ENCODE assay signal across 19 cellular contexts in the genomic region with DNA sequence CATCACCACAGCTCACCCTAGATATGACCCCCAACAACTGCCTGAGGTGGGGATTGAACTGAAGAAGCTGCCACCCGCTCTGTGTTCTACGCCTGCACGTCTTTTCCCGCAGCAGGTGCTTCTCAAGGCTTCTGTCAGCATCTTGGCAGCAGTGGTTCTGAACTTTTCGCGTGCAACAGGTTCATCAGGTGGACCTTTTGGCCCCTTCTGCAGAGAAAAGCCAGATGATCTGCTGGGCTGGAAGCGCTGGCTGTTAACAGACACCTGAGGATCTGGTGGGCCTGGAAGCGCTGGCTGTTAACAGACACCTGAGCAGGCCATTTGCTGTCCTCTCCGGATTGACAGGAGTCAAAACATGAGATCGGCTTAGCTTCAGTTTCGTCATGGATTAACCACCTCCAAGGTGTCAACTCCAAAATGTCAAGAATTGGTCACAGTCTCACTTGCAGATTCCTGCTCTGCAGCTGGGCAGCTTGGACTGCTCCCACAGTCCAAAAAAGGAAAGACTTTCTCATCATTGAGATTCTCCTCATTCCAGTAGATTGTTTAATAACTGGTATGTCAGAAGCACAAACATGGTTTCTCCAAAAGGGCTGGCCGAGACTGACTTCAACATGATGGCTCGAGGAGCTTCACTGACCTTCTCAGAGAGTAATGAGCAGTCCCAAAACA. TPM values are rescaled to one million over a fixed set of nuclear protein-coding genes. Genes with fewer than 3 reads are reported as not detected.
DNase-seq lines count a peak whose midpoint lies in the region; ATAC-seq and TF ChIP-seq lines count a peak whose summit lies in the region.
"Had no signal": no experiment of that assay in that cellular context is flagged by ENCODE, and none has a peak within 500 bp of the region (broad histone marks: within the 10 kb centered on the region; RNA-seq: fewer than 3 reads in every experiment).

No MANE protein-coding gene starts in this region.

- H3K27me3 ChIP-seq in AG04450 (ENCODE audit: control insufficient read depth, insufficient read depth, low read length), result no peaks in the 10 kb centered on the region
- H3K27me3 ChIP-seq: BE2C had no signal

- H3K9me3 ChIP-seq in AG04450 (ENCODE audit: control insufficient read depth, insufficient read depth, low read length), result peaks cover 8% of the 10 kb centered on the region
- H3K9me3 ChIP-seq in HEK293 (ENCODE audit: control insufficient read depth, insufficient read depth, low read depth, low read length), result no peaks in the 10 kb centered on the region
- H3K9me3 ChIP-seq: BE2C had no signal

- H3K4me3 Mint-ChIP-seq in neural crest cell, result no peak overlapping the region
- H3K4me3 Mint-ChIP-seq: CD4-positive, alpha-beta memory T cell had no signal

- no peaks in the 10 kb centered on the region for H3K9me3 Mint-ChIP-seq in neural crest cell

- H3K36me3 ChIP-seq in HEK293 (ENCODE audit: control insufficient read depth in 2 of 2, insufficient read depth in 1 of 2, low read length in 2 of 2), result peaks cover 6 to 49% of the 10 kb centered on the region in 2 experiments
- H3K36me3 ChIP-seq: BE2C had no signal

- H3K4me1 Mint-ChIP-seq in neural crest cell, result peaks cover 21% of the 10 kb centered on the region

- ATAC-seq in HG03095 (IDR thresholded peaks at IDR 0.05; ENCODE audit: unreplicated experiment), result no peak

- no peak overlapping the region for H3K4me3 ChIP-seq in AG04450 (ENCODE audit: low read depth, low read length)
- no peak overlapping the region for H3K4me3 ChIP-seq in HEK293 (ENCODE audit: low read depth, low read length)
- H3K4me3 ChIP-seq in fibroblast of villous mesenchyme (ENCODE audit: low read depth, low read length), result no peak overlapping the region

- H3K27ac ChIP-seq in AG04450 (ENCODE audit: low read depth, low read length) (peak overlapping the region; percentile 39), HEK293 (ENCODE audit: extremely low read depth, low read depth, low read length) (no peak overlapping the region)

- peaks cover 4% of the 10 kb centered on the region for H3K36me3 Mint-ChIP-seq in neural crest cell (ENCODE audit: low read depth)

- no peak for DNase-seq in AG04450 (ENCODE audit: low read depth, low spot score)
- DNase-seq in fibroblast of villous mesenchyme (ENCODE audit: low read depth), result peak; percentile 3
- DNase-seq in neural crest cell (ENCODE audit: low read depth, low spot score), result no peak
- no peak for DNase-seq in NCI-H226
- DNase-seq in MV-4-11 (lab: John Stamatoyannopoulos, UW), result no peak
- no peak for DNase-seq in cerebellar nuclear complex (lab: John Stamatoyannopoulos, UW)
- DNase-seq: BE2C; CD4-positive, alpha-beta memory T cell; DMS79 treated with DMSO at 0.1 percent for 48 hours; GDM1; GOT3; KBM-7; NCI-H1092 treated with DMSO at 0.1 percent for 48 hours; NCI-H1694 treated with DMSO at 0.1 percent for 48 hours; NCI-H446 treated with DMSO at 0.1 percent for 48 hours; NCI-H82; Right ventricle myocardium superior had no signal

- POLR2A ChIA-PET in AG04450 (lab: Yijun Ruan, JAX) (interaction anchor here (0.6 kb wide), 1 partner anchor 85 kb away, joined by 3 read pairs; no protein-coding TSS in a partner anchor), HEK293 (lab: Yijun Ruan, JAX) (no interaction called here)

- peak overlapping the region; percentile 87 for H3K27ac Mint-ChIP-seq in neural crest cell (ENCODE audit: unreplicated experiment)

- no peaks in the 10 kb centered on the region for H3K4me1 ChIP-seq in HEK293 (ENCODE audit: control insufficient read depth, insufficient read depth, low read length)
- H3K4me1 ChIP-seq: BE2C had no signal

- TF ChIP-seq CTCF in AG04450 (IDR thresholded peaks at IDR 0.05; ENCODE audit: low read depth, low read length), result no peak
- no peak for TF ChIP-seq CTCF in HEK293 (tag by site-specific recombination; IDR thresholded peaks at IDR 0.05)
- no peak for TF ChIP-seq CTCF in fibroblast of villous mesenchyme (IDR thresholded peaks at IDR 0.05; ENCODE audit: insufficient read depth, low read depth, low read length)
- no peak for TF ChIP-seq CTCF in neural crest cell (conservative IDR thresholded peaks at IDR 0.05)

- CTCF ChIA-PET in AG04450 (lab: Charles Lee) (no interaction called here), HEK293 (lab: Yijun Ruan, JAX) (no interaction called here)

- H3K27me3 Mint-ChIP-seq in neural crest cell (ENCODE audit: low read depth), result no peaks in the 10 kb centered on the region
- H3K27me3 Mint-ChIP-seq: CD4-positive, alpha-beta memory T cell had no signal

TF ChIP-seq in HEK293, 187 proteins besides CTCF, POLR2A, EP300 and RAD21 (continues in another document):
- TF ChIP-seq, protein P1, sequence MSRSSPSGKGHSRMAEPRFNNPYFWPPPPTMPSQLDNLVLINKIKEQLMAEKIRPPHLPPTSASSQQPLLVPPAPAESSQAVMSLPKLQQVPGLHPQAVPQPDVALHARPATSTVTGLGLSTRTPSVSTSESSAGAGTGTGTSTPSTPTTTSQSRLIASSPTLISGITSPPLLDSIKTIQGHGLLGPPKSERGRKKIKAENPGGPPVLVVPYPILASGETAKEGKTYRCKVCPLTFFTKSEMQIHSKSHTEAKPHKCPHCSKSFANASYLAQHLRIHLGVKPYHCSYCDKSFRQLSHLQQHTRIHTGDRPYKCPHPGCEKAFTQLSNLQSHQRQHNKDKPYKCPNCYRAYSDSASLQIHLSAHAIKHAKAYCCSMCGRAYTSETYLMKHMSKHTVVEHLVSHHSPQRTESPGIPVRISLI (tag by site-specific recombination; IDR thresholded peaks at IDR 0.05), result no peak
- TF ChIP-seq, protein P2, sequence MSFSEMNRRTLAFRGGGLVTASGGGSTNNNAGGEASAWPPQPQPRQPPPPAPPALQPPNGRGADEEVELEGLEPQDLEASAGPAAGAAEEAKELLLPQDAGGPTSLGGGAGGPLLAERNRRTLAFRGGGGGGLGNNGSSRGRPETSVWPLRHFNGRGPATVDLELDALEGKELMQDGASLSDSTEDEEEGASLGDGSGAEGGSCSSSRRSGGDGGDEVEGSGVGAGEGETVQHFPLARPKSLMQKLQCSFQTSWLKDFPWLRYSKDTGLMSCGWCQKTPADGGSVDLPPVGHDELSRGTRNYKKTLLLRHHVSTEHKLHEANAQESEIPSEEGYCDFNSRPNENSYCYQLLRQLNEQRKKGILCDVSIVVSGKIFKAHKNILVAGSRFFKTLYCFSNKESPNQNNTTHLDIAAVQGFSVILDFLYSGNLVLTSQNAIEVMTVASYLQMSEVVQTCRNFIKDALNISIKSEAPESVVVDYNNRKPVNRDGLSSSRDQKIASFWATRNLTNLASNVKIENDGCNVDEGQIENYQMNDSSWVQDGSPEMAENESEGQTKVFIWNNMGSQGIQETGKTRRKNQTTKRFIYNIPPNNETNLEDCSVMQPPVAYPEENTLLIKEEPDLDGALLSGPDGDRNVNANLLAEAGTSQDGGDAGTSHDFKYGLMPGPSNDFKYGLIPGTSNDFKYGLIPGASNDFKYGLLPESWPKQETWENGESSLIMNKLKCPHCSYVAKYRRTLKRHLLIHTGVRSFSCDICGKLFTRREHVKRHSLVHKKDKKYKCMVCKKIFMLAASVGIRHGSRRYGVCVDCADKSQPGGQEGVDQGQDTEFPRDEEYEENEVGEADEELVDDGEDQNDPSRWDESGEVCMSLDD (tag by site-specific recombination; IDR thresholded peaks at IDR 0.05), result no peak
- TF ChIP-seq SCRT2 (tag by site-specific recombination; IDR thresholded peaks at IDR 0.05), result peak; percentile 84
- TF ChIP-seq ZNF366 (tag by site-specific recombination; conservative IDR thresholded peaks at IDR 0.05), result no peak
- no peak for TF ChIP-seq HOXA7 (CRISPR knock-in tag; IDR thresholded peaks at IDR 0.05; ENCODE audit: borderline replicate concordance)
- no peak for TF ChIP-seq ZNF610 (tag by site-specific recombination; IDR thresholded peaks at IDR 0.05; ENCODE audit: borderline replicate concordance)
- TF ChIP-seq, protein P3, sequence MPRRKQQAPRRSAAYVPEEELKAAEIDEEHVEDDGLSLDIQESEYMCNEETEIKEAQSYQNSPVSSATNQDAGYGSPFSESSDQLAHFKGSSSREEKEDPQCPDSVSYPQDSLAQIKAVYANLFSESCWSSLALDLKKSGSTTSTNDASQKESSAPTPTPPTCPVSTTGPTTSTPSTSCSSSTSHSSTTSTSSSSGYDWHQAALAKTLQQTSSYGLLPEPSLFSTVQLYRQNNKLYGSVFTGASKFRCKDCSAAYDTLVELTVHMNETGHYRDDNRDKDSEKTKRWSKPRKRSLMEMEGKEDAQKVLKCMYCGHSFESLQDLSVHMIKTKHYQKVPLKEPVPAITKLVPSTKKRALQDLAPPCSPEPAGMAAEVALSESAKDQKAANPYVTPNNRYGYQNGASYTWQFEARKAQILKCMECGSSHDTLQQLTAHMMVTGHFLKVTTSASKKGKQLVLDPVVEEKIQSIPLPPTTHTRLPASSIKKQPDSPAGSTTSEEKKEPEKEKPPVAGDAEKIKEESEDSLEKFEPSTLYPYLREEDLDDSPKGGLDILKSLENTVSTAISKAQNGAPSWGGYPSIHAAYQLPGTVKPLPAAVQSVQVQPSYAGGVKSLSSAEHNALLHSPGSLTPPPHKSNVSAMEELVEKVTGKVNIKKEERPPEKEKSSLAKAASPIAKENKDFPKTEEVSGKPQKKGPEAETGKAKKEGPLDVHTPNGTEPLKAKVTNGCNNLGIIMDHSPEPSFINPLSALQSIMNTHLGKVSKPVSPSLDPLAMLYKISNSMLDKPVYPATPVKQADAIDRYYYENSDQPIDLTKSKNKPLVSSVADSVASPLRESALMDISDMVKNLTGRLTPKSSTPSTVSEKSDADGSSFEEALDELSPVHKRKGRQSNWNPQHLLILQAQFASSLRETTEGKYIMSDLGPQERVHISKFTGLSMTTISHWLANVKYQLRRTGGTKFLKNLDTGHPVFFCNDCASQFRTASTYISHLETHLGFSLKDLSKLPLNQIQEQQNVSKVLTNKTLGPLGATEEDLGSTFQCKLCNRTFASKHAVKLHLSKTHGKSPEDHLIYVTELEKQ (tag by site-specific recombination; IDR thresholded peaks at IDR 0.05; ENCODE audit: borderline replicate concordance), result no peak
- TF ChIP-seq ZNF391 (tag by site-specific recombination; IDR thresholded peaks at IDR 0.05; ENCODE audit: borderline replicate concordance, low read depth), result no peak

RNA-seq across cellular contexts. Expression of a gene that starts 4.7 kb away (rescaled TPM):
- polyA plus RNA-seq in AG04450 (2011; rRNA removed), result 19.4 and 20.7 TPM in 2 replicates
- 24.4 and 27.2 TPM in 2 replicates for polyA minus RNA-seq in AG04450 (2011; rRNA and poly(A)+ RNA removed)
- total RNA-seq in fibroblast of villous mesenchyme (25.4 and 31.1 TPM in 2 replicates), neural crest cell (36.8 and 39.6 TPM in 2 replicates)

RNA-seq across cellular contexts. Expression of a gene that starts 38.1 kb away (rescaled TPM):
- polyA plus RNA-seq in AG04450 (2011; rRNA removed), result 6.9 TPM in 2 replicates
- polyA minus RNA-seq in AG04450 (2011; rRNA and poly(A)+ RNA removed), result 4.6 and 5.8 TPM in 2 replicates
- total RNA-seq in fibroblast of villous mesenchyme (4.7 and 6.8 TPM in 2 replicates), neural crest cell (11.3 and 13.1 TPM in 2 replicates)

RNA-seq across cellular contexts. Expression of a gene that starts 38.4 kb away (rescaled TPM):
- polyA plus RNA-seq in AG04450 (2011; rRNA removed), result 29.0 and 38.4 TPM in 2 replicates
- 39.9 and 44.6 TPM in 2 replicates for polyA minus RNA-seq in AG04450 (2011; rRNA and poly(A)+ RNA removed)
- total RNA-seq in fibroblast of villous mesenchyme (28.1 and 31.6 TPM in 2 replicates), neural crest cell (36.2 and 37.3 TPM in 2 replicates)
